Comparison of ENCODE assay signal across 9 cellular contexts in the genomic region with DNA sequence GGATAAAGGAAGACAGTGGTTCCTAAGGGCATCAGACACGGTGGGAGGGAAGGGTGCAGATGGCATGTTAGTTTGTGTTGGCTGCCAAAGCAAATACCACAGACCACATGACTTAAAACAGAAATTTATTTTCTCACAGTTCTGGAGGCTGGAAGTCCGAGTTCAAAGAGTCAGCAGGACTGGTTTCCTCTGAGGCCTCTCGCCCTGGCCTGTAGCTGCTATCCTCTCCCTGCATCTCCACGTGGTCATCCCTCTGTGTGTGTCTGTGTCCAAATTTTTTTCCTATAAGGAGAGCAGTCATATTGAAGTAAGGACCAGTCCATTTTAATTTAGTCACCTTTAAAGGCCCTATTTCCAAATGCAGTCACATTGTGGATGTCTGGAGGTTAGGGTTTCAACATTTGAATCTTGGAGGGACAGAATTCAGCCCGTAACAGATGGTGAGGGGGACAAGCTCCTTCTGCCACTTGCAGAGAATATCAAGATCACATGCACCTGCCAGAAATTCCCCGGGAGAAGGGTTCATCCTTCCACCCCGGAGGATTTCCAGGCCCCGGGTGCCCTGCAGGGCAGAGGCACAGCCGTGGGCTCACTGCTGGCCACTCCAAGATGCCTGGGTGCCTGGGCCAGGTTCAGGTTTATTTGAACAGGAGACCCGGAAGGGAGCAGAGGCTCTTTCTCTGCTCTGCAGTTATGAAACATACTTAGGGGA. TPM values are rescaled to one million over a fixed set of nuclear protein-coding genes. Genes with fewer than 3 reads are reported as not detected.
DNase-seq lines count a peak whose midpoint lies in the region; ATAC-seq and TF ChIP-seq lines count a peak whose summit lies in the region.
"Had no signal": no experiment of that assay in that cellular context is flagged by ENCODE, and none has a peak within 500 bp of the region (broad histone marks: within the 10 kb centered on the region; RNA-seq: fewer than 3 reads in every experiment).

No MANE protein-coding gene starts in this region.

- ATAC-seq in GM21447 (IDR thresholded peaks at IDR 0.05; ENCODE audit: unreplicated experiment): no peak

- H3K27me3 ChIP-seq in breast epithelium: no peaks in the 10 kb centered on the region
- peaks cover 25% of the 10 kb centered on the region for H3K27me3 ChIP-seq in osteoblast (ENCODE audit: insufficient read depth, low read length)
- H3K27me3 ChIP-seq: esophagus muscularis mucosa had no signal

- peaks cover 6 to 7% of the 10 kb centered on the region in 2 donors for H3K4me1 ChIP-seq in breast epithelium
- H3K4me1 ChIP-seq in osteoblast (ENCODE audit: insufficient read depth, low read length): peaks cover 24% of the 10 kb centered on the region

- H3K4me3 ChIP-seq in breast epithelium: no peak overlapping the region
- H3K4me3 ChIP-seq in osteoblast (ENCODE audit: insufficient read depth, low read length): no peak overlapping the region
- H3K4me3 ChIP-seq: esophagus muscularis mucosa had no signal

- H3K9me3 ChIP-seq in breast epithelium: no peaks in the 10 kb centered on the region
- no peaks in the 10 kb centered on the region for H3K9me3 ChIP-seq in osteoblast (ENCODE audit: low read depth, low read length)
- H3K9me3 ChIP-seq: esophagus muscularis mucosa had no signal

- no peak overlapping the region for H2AFZ ChIP-seq in osteoblast (ENCODE audit: low read length)

- CTCF ChIA-PET in HEK293T (lab: Yijun Ruan, JAX): no interaction called here

- DNase-seq in NCI-H1694 treated with DMSO at 0.1 percent for 48 hours (lab: John Stamatoyannopoulos, UW) (peak; percentile 62), NCI-H1694 (lab: John Stamatoyannopoulos, UW) (no peak), NCI-H226 (peak; percentile 39), breast epithelium (ENCODE audit: low spot score in 2 of 2) (no peak), osteoblast (ENCODE audit: insufficient read length, low spot score, missing footprints) (peak; percentile 70), HEK293T (ENCODE audit: extremely low spot score) (no peak)
- no peak for DNase-seq in activated CD4-positive, CD25-positive, alpha-beta regulatory T cell treated with anti-CD3 and anti-CD28 coated beads, Interleukin-2, amount 50 U/mL, for 72 hours

- intact Hi-C loops in breast epithelium (cut with DNase I; ENCODE audit: low total_unique reads): no loop called here

- H3K27ac ChIP-seq in breast epithelium (peak overlapping the region; percentile 67 to 70), osteoblast (ENCODE audit: low read depth, low read length) (no peak overlapping the region)
- H3K27ac ChIP-seq: esophagus muscularis mucosa had no signal

- peak overlapping the region; percentile 14 for H3K4me2 ChIP-seq in osteoblast (ENCODE audit: insufficient read depth, low read length)

- no peaks in the 10 kb centered on the region for H4K20me1 ChIP-seq in osteoblast (ENCODE audit: insufficient read depth, low read length)

- TF ChIP-seq POLR2A in breast epithelium (IDR thresholded peaks at IDR 0.05): no peak

- no peaks in the 10 kb centered on the region for H3K79me2 ChIP-seq in osteoblast (ENCODE audit: insufficient read depth, low read length)

- H3K36me3 ChIP-seq in breast epithelium (no peaks in the 10 kb centered on the region), osteoblast (ENCODE audit: insufficient read depth, low read length) (no peaks in the 10 kb centered on the region)
- H3K36me3 ChIP-seq: esophagus muscularis mucosa had no signal

- POLR2A ChIA-PET in HEK293T (lab: Yijun Ruan, JAX): no interaction called here

- TF ChIP-seq CTCF in breast epithelium (IDR thresholded peaks at IDR 0.05) (no peak), osteoblast (IDR thresholded peaks at IDR 0.05; ENCODE audit: extremely low read depth, low read depth, low read length) (no peak)

TF ChIP-seq in HEK293T, 16 proteins besides CTCF, POLR2A, EP300 and RAD21:
- no peak for TF ChIP-seq FOXK2 (IDR thresholded peaks at IDR 0.05)
- no peak for TF ChIP-seq ARNT (IDR thresholded peaks at IDR 0.05)
- TF ChIP-seq HDGF (IDR thresholded peaks at IDR 0.05; ENCODE audit: borderline replicate concordance): no peak
- TF ChIP-seq BHLHE40 (IDR thresholded peaks at IDR 0.05; ENCODE audit: borderline replicate concordance): no peak
- TF ChIP-seq CTBP1 (IDR thresholded peaks at IDR 0.05; ENCODE audit: borderline replicate concordance): no peak
- no peak for TF ChIP-seq SP1 (IDR thresholded peaks at IDR 0.05)
- no peak for TF ChIP-seq FOXA1 (IDR thresholded peaks at IDR 0.05)
- TF ChIP-seq LEF1 (IDR thresholded peaks at IDR 0.05; ENCODE audit: borderline replicate concordance): no peak
- no peak for TF ChIP-seq ELF4 (IDR thresholded peaks at IDR 0.05)
- TF ChIP-seq ZNF384 (IDR thresholded peaks at IDR 0.05): no peak
- TF ChIP-seq NFRKB (IDR thresholded peaks at IDR 0.05): no peak
- no peak for TF ChIP-seq SUZ12 (IDR thresholded peaks at IDR 0.05)
- TF ChIP-seq FOXM1 (IDR thresholded peaks at IDR 0.05; ENCODE audit: borderline replicate concordance): no peak
- TF ChIP-seq, protein P1, sequence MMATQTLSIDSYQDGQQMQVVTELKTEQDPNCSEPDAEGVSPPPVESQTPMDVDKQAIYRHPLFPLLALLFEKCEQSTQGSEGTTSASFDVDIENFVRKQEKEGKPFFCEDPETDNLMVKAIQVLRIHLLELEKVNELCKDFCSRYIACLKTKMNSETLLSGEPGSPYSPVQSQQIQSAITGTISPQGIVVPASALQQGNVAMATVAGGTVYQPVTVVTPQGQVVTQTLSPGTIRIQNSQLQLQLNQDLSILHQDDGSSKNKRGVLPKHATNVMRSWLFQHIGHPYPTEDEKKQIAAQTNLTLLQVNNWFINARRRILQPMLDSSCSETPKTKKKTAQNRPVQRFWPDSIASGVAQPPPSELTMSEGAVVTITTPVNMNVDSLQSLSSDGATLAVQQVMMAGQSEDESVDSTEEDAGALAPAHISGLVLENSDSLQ (IDR thresholded peaks at IDR 0.05): no peak
- TF ChIP-seq TARDBP (IDR thresholded peaks at IDR 0.05): no peak
- no peak for TF ChIP-seq L3MBTL2 (conservative IDR thresholded peaks at IDR 0.05)

RNA-seq across cellular contexts. Expression of a gene that starts 38.0 kb away (rescaled TPM):
- total RNA-seq in breast epithelium: 10 to 100 TPM; 28.6 to 41.1 (median 34.4) TPM
- under 0.01 and 0.36 TPM in 2 replicates for total RNA-seq in osteoblast

Comparison
In these comparisons a context has a peak if more than half of its experiments do, and no peak if none do; other contexts are left out.
1. DNase-seq: peak in NCI-H1694 treated with DMSO at 0.1 percent for 48 hours (single experiment), NCI-H226 (single experiment) and osteoblast (single experiment); none in NCI-H1694 (single experiment), breast epithelium (0 of 2), activated CD4-positive, CD25-positive, alpha-beta regulatory T cell treated with anti-CD3 and anti-CD28 coated beads, Interleukin-2, amount 50 U/mL, for 72 hours (single experiment) and HEK293T (single experiment).
2. RNA of a gene that starts 38.0 kb away (total RNA-seq): 28.6 to 41.1 TPM in breast epithelium; under 0.01 to 0.36 TPM in osteoblast; every median in the first group is over 10 times any median in the second.